ENCODE assay signal across 16 cellular contexts in genomic region chr15:101305820-101306255, GRCh38.
"Had no signal": no experiment of that assay in that cellular context is flagged by ENCODE, and none has a peak within 500 bp of the region (broad histone marks: within the 10 kb centered on the region; RNA-seq: fewer than 3 reads in every experiment).

No MANE protein-coding gene starts in this region.

- H3K36me3 Mint-ChIP-seq: activated CD8-positive, alpha-beta memory T cell treated with anti-CD3 and anti-CD28 coated beads, Interleukin-2, amount 10 ng/mL, durations not matched to agents 7 days and 5 days; activated naive CD8-positive, alpha-beta T cell treated with anti-CD3 and anti-CD28 coated beads, Interleukin-2, amount 10 ng/mL, durations not matched to agents 7 days and 5 days; mesothelial cell of epicardium; stimulated activated naive B cell treated with anti-CD40 and anti-IgM and Interleukin-4, amounts not matched to agents 10 μg/mL and 1 μg/mL and 100 μg/mL, for 72 hours; T-cell had no signal

- H3K9me3 Mint-ChIP-seq: activated naive CD8-positive, alpha-beta T cell treated with anti-CD3 and anti-CD28 coated beads, Interleukin-2, amount 10 ng/mL, durations not matched to agents 7 days and 5 days; brain; central memory CD8-positive, alpha-beta T cell; mesothelial cell of epicardium; stimulated activated naive B cell treated with anti-CD40 and anti-IgM and Interleukin-4, amounts not matched to agents 10 μg/mL and 1 μg/mL and 100 μg/mL, for 72 hours; T-cell had no signal

- DNase-seq: activated CD4-positive, alpha-beta T cell treated with anti-CD3 and anti-CD28 coated beads, Interleukin-2, amount 50 U/mL, for 48 hours; activated CD4-positive, CD25-positive, alpha-beta regulatory T cell treated with anti-CD3 and anti-CD28 coated beads, Interleukin-2, amount 50 U/mL, for 72 hours; activated CD8-positive, alpha-beta memory T cell treated with anti-CD3 and anti-CD28 coated beads, Interleukin-2, amount 10 ng/mL, durations not matched to agents 7 days and 5 days; activated naive CD8-positive, alpha-beta T cell treated with anti-CD3 and anti-CD28 coated beads, Interleukin-2, amount 10 ng/mL, durations not matched to agents 7 days and 5 days; activated T-cell treated with anti-CD3 and anti-CD28 coated beads, Interleukin-2, amount 50 U/mL, for 48 hours; esophagus squamous epithelium; kidney glomerular epithelial cell; stimulated activated CD4-positive, alpha-beta T cell treated with anti-CD3 and anti-CD28 coated beads, Interleukin-15, amount 100 ng/mL, for 24 hours; stimulated activated CD4-positive, alpha-beta T cell treated with anti-CD3 and anti-CD28 coated beads, Interleukin-4, amount 100 ng/mL, for 1 hour; stimulated activated naive B cell treated with anti-CD40 and anti-IgM and Interleukin-4, amounts not matched to agents 10 μg/mL and 1 μg/mL and 100 μg/mL, for 72 hours; T-cell; T-helper 9 cell; thyroid gland had no signal

- H3K27ac Mint-ChIP-seq: activated naive CD8-positive, alpha-beta T cell treated with anti-CD3 and anti-CD28 coated beads, Interleukin-2, amount 10 ng/mL, durations not matched to agents 7 days and 5 days; mesothelial cell of epicardium; stimulated activated naive B cell treated with anti-CD40 and anti-IgM and Interleukin-4, amounts not matched to agents 10 μg/mL and 1 μg/mL and 100 μg/mL, for 72 hours; T-cell had no signal

- H3K27me3 Mint-ChIP-seq: activated CD8-positive, alpha-beta memory T cell treated with anti-CD3 and anti-CD28 coated beads, Interleukin-2, amount 10 ng/mL, durations not matched to agents 7 days and 5 days; activated naive CD8-positive, alpha-beta T cell treated with anti-CD3 and anti-CD28 coated beads, Interleukin-2, amount 10 ng/mL, durations not matched to agents 7 days and 5 days had no signal

- H3K4me1 Mint-ChIP-seq: activated CD8-positive, alpha-beta memory T cell treated with anti-CD3 and anti-CD28 coated beads, Interleukin-2, amount 10 ng/mL, durations not matched to agents 7 days and 5 days; activated naive CD8-positive, alpha-beta T cell treated with anti-CD3 and anti-CD28 coated beads, Interleukin-2, amount 10 ng/mL, durations not matched to agents 7 days and 5 days; brain; central memory CD8-positive, alpha-beta T cell; mesothelial cell of epicardium; T-cell had no signal

- H3K4me3 Mint-ChIP-seq: activated CD8-positive, alpha-beta memory T cell treated with anti-CD3 and anti-CD28 coated beads, Interleukin-2, amount 10 ng/mL, durations not matched to agents 7 days and 5 days; activated naive CD8-positive, alpha-beta T cell treated with anti-CD3 and anti-CD28 coated beads, Interleukin-2, amount 10 ng/mL, durations not matched to agents 7 days and 5 days; brain; central memory CD8-positive, alpha-beta T cell; mesothelial cell of epicardium; stimulated activated naive B cell treated with anti-CD40 and anti-IgM and Interleukin-4, amounts not matched to agents 10 μg/mL and 1 μg/mL and 100 μg/mL, for 72 hours; T-cell had no signal

- ATAC-seq: activated CD8-positive, alpha-beta memory T cell treated with anti-CD3 and anti-CD28 coated beads, Interleukin-2, amount 10 ng/mL, durations not matched to agents 7 days and 5 days; stimulated activated naive B cell treated with anti-CD40 and anti-IgM and Interleukin-4, amounts not matched to agents 10 μg/mL and 1 μg/mL and 100 μg/mL, for 72 hours; T-cell had no signal
